8 cellular contexts compared by ENCODE assay signal in genomic region chr11:75526192-75526541, GRCh38. TPM values are rescaled to one million over a fixed set of nuclear protein-coding genes. Genes with fewer than 3 reads are reported as not detected.
DNase-seq lines count a peak whose midpoint lies in the region; ATAC-seq and TF ChIP-seq lines count a peak whose summit lies in the region.

No MANE protein-coding gene starts in this region.

- H3K4me3 ChIP-seq in BE2C (ENCODE audit: low read depth, low read length) (peak overlapping the region; percentile 65), Karpas-422 (ENCODE audit: low read length) (peak overlapping the region; percentile 80)

- no peaks in the 10 kb centered on the region for H3K9me3 Mint-ChIP-seq in dendritic cell treated with granulocyte-macrophage colony-stimulating factor and Interleukin-4, amounts not matched to agents 40 ng/mL and 50 ng/mL, for 4 days
- no peaks in the 10 kb centered on the region for H3K9me3 Mint-ChIP-seq in natural killer cell treated with Interleukin-12 subunit alpha and Interleukin-12 subunit beta and Interleukin-15 and Interleukin-18, amount 100 ng/mL, for 72 hours

- peaks cover 12% of the 10 kb centered on the region for H3K27me3 ChIP-seq in BE2C
- H3K27me3 ChIP-seq in Karpas-422 (ENCODE audit: low read length), result no peaks in the 10 kb centered on the region

- H3K4me1 ChIP-seq in BE2C, result no peaks in the 10 kb centered on the region
- peaks cover 38% of the 10 kb centered on the region for H3K4me1 ChIP-seq in Karpas-422 (ENCODE audit: low read length)

- H3K4me1 Mint-ChIP-seq in dendritic cell treated with granulocyte-macrophage colony-stimulating factor and Interleukin-4, amounts not matched to agents 40 ng/mL and 50 ng/mL, for 4 days (ENCODE audit: low read depth), result peaks cover 34% of the 10 kb centered on the region
- peaks cover 23 to 26% of the 10 kb centered on the region in 2 donors for H3K4me1 Mint-ChIP-seq in natural killer cell treated with Interleukin-12 subunit alpha and Interleukin-12 subunit beta and Interleukin-15 and Interleukin-18, amount 100 ng/mL, for 72 hours (ENCODE audit: low read depth in 2 of 2)

- H3K9ac ChIP-seq in Karpas-422 (ENCODE audit: low read length), result peak overlapping the region; percentile 97

- DNase-seq in BE2C (no peak), Karpas-422 (no peak), NCI-H1105 (lab: John Stamatoyannopoulos, UW) (no peak), UCSD-AML1 (lab: John Stamatoyannopoulos, UW; ENCODE audit: unreplicated experiment) (no peak), MV-4-11 (lab: John Stamatoyannopoulos, UW) (no peak)
- no peak for DNase-seq in natural killer cell treated with Interleukin-12 subunit alpha and Interleukin-12 subunit beta and Interleukin-15 and Interleukin-18, amount 100 ng/mL, for 72 hours (ENCODE audit: low spot score)
- no peak for DNase-seq in stimulated activated naive CD4-positive, alpha-beta T cell treated with Interleukin-2 at 50 U/mL for 16 hours (lab: John Stamatoyannopoulos, UW)

- H3K36me3 Mint-ChIP-seq in dendritic cell treated with granulocyte-macrophage colony-stimulating factor and Interleukin-4, amounts not matched to agents 40 ng/mL and 50 ng/mL, for 4 days (ENCODE audit: low read depth), result no peaks in the 10 kb centered on the region
- H3K36me3 Mint-ChIP-seq in natural killer cell treated with Interleukin-12 subunit alpha and Interleukin-12 subunit beta and Interleukin-15 and Interleukin-18, amount 100 ng/mL, for 72 hours, result no peaks in the 10 kb centered on the region

- peaks cover 18% of the 10 kb centered on the region for H4K20me1 ChIP-seq in Karpas-422 (ENCODE audit: insufficient read depth, low read depth, low read length)

- peak overlapping the region; percentile 64 for H3K27ac Mint-ChIP-seq in dendritic cell treated with granulocyte-macrophage colony-stimulating factor and Interleukin-4, amounts not matched to agents 40 ng/mL and 50 ng/mL, for 4 days
- no peak overlapping the region for H3K27ac Mint-ChIP-seq in natural killer cell treated with Interleukin-12 subunit alpha and Interleukin-12 subunit beta and Interleukin-15 and Interleukin-18, amount 100 ng/mL, for 72 hours

- H3K36me3 ChIP-seq in BE2C, result no peaks in the 10 kb centered on the region
- H3K36me3 ChIP-seq in Karpas-422 (ENCODE audit: insufficient read depth, low read length), result 0 out of 2 replicates have a peak, but pooled peaks cover 4% of the 10 kb centered on the region

- no peak for ATAC-seq in natural killer cell treated with Interleukin-12 subunit alpha and Interleukin-12 subunit beta and Interleukin-15 and Interleukin-18, amount 100 ng/mL, for 72 hours

- H3K27ac ChIP-seq in Karpas-422 (ENCODE audit: low read length), result no peak overlapping the region

- H3K4me3 Mint-ChIP-seq in dendritic cell treated with granulocyte-macrophage colony-stimulating factor and Interleukin-4, amounts not matched to agents 40 ng/mL and 50 ng/mL, for 4 days, result peak overlapping the region; percentile 73
- H3K4me3 Mint-ChIP-seq in natural killer cell treated with Interleukin-12 subunit alpha and Interleukin-12 subunit beta and Interleukin-15 and Interleukin-18, amount 100 ng/mL, for 72 hours, result peak overlapping the region; percentile 63

- H2AFZ ChIP-seq in Karpas-422 (ENCODE audit: low read length), result no peak overlapping the region

- peak overlapping the region; percentile 74 for H3K4me2 ChIP-seq in Karpas-422 (ENCODE audit: low read depth, low read length, poor library complexity, severe bottlenecking)

- H3K9me3 ChIP-seq in BE2C, result no peaks in the 10 kb centered on the region
- H3K9me3 ChIP-seq in Karpas-422 (ENCODE audit: low read length), result no peaks in the 10 kb centered on the region

- H3K79me2 ChIP-seq in Karpas-422 (ENCODE audit: low read length), result peaks cover 43% of the 10 kb centered on the region

- intact Hi-C loops in dendritic cell treated with granulocyte-macrophage colony-stimulating factor and Interleukin-4, amounts not matched to agents 40 ng/mL and 50 ng/mL, for 4 days (cut with micrococcal nuclease), result no loop called here

- no peaks in the 10 kb centered on the region for H3K9me2 ChIP-seq in Karpas-422 (replicated peaks; ENCODE audit: insufficient read depth, low read length)

- peaks cover 53% of the 10 kb centered on the region for H3K27me3 Mint-ChIP-seq in dendritic cell treated with granulocyte-macrophage colony-stimulating factor and Interleukin-4, amounts not matched to agents 40 ng/mL and 50 ng/mL, for 4 days
- peaks cover 12 to 28% of the 10 kb centered on the region in 2 donors for H3K27me3 Mint-ChIP-seq in natural killer cell treated with Interleukin-12 subunit alpha and Interleukin-12 subunit beta and Interleukin-15 and Interleukin-18, amount 100 ng/mL, for 72 hours

- TF ChIP-seq CTCF in BE2C (IDR thresholded peaks at IDR 0.05; ENCODE audit: low read depth, low read length), result no peak

RNA-seq across cellular contexts. Expression of gene GDPD5, which starts 0.4 kb away (rescaled TPM):
- polyA plus RNA-seq in BE2C (2012; ENCODE audit: insufficient read depth, insufficient read length, low read depth), result 18.0 TPM
- total RNA-seq in Karpas-422 (2014; rRNA removed; shearing (Covaris generic); ENCODE audit: low replicate concordance), result 137 and 237 TPM in 2 replicates
- total RNA-seq in natural killer cell treated with Interleukin-12 subunit alpha and Interleukin-12 subunit beta and Interleukin-15 and Interleukin-18, amount 100 ng/mL, for 72 hours, result 10 to 100 TPM in 1 of 2 donors, 1 to 10 TPM in 1; 7.2 to 28.2 TPM

RNA-seq across cellular contexts. Expression of gene SERPINH1, which starts 35.9 kb away (rescaled TPM):
- polyA plus RNA-seq in BE2C (2012; ENCODE audit: insufficient read depth, insufficient read length, low read depth), result 387 TPM
- total RNA-seq in Karpas-422 (2014; rRNA removed; shearing (Covaris generic); ENCODE audit: low replicate concordance), result 10.5 and 16.1 TPM in 2 replicates
- 1 to 10 TPM; 4.4 to 6.4 TPM for total RNA-seq in natural killer cell treated with Interleukin-12 subunit alpha and Interleukin-12 subunit beta and Interleukin-15 and Interleukin-18, amount 100 ng/mL, for 72 hours
